Comparison of ENCODE assay signal across 8 cellular contexts in genomic region chr3:45035441-45036301, GRCh38. TPM values are rescaled to one million over a fixed set of nuclear protein-coding genes. Genes with fewer than 3 reads are reported as not detected.
DNase-seq lines count a peak whose midpoint lies in the region; ATAC-seq and TF ChIP-seq lines count a peak whose summit lies in the region.

No MANE protein-coding gene starts in this region.

- H3K4me3 ChIP-seq in HUES6 (ENCODE audit: low read depth, low read length) (peak overlapping the region; percentile 48), gastrocnemius medialis (peak overlapping the region in 3 of 4 donors; percentile 6 to 21 (median 6))

- ATAC-seq in left ventricle myocardium superior (peak; percentile 52), gastrocnemius medialis (no peak), HG03457 (IDR thresholded peaks at IDR 0.05; ENCODE audit: unreplicated experiment) (no peak), HG02970 (IDR thresholded peaks at IDR 0.05; ENCODE audit: low FRiP score, unreplicated experiment) (no peak)

- TF ChIP-seq CTCF in gastrocnemius medialis (IDR thresholded peaks at IDR 0.05 in 4 of 5, conservative IDR thresholded peaks at IDR 0.05 in 1 of 5): no peak

- no peaks in the 10 kb centered on the region for H3K9me3 ChIP-seq in HUES6 (ENCODE audit: control insufficient read depth, insufficient read depth, low read depth, low read length)
- no peaks in the 10 kb centered on the region for H3K9me3 ChIP-seq in gastrocnemius medialis

- no peak overlapping the region for H3K27ac ChIP-seq in HUES6 (ENCODE audit: low read depth, low read length)
- H3K27ac ChIP-seq in gastrocnemius medialis: peak overlapping the region; percentile 15 to 54 (median 32)

- no peak overlapping the region for H3K9ac ChIP-seq in HUES6 (ENCODE audit: low read length)

- intact Hi-C loops in left ventricle myocardium superior (cut with micrococcal nuclease): no loop called here
- intact Hi-C loops in gastrocnemius medialis (cut with DNase I; ENCODE audit: low total_unique reads): loop anchor here (5.0 to 10.0 kb wide), 4 partner anchors 77 to 629 kb away; no protein-coding TSS in a partner anchor

- in situ Hi-C loops in gastrocnemius medialis (cut with MboI; ENCODE audit: low sequenced_read_pairs in 4 of 4): loop anchor here (5.0 to 25.0 kb wide), 4 partner anchors 177 to 627 kb away; no protein-coding TSS in a partner anchor

- H3K27me3 ChIP-seq in HUES6 (ENCODE audit: control insufficient read depth, insufficient read depth, low read length) (peaks cover 50% of the 10 kb centered on the region), gastrocnemius medialis (no peaks in the 10 kb centered on the region)

- DNase-seq in activated naive CD4-positive, alpha-beta T cell treated with anti-CD3 and anti-CD28 coated beads, Interleukin-2, amount 50 U/mL, for 16 hours: peak; percentile 41
- DNase-seq in left ventricle myocardium superior (peak; percentile 64), gastrocnemius medialis (no peak), NCI-H345 (lab: John Stamatoyannopoulos, UW) (no peak), NCI-H1436 treated with DMSO at 0.1 percent for 48 hours (lab: John Stamatoyannopoulos, UW) (no peak)

- H3K36me3 ChIP-seq in HUES6 (ENCODE audit: control insufficient read depth, insufficient read depth, low read length): no peaks in the 10 kb centered on the region
- no peaks in the 10 kb centered on the region for H3K36me3 ChIP-seq in gastrocnemius medialis

- H3K4me1 ChIP-seq in HUES6 (ENCODE audit: control insufficient read depth, insufficient read depth, low read length): peaks cover 15% of the 10 kb centered on the region; the same call in 1 of the 2 replicates
- H3K4me1 ChIP-seq in gastrocnemius medialis: peaks cover 0 to 10% of the 10 kb centered on the region in 2 donors

- no peak for TF ChIP-seq POLR2A in gastrocnemius medialis (IDR thresholded peaks at IDR 0.05)

RNA-seq across cellular contexts. Expression of gene CLEC3B, which starts 9.6 kb away (rescaled TPM):
- total RNA-seq in left ventricle myocardium superior: 68.0 TPM
- 10 to 100 TPM; 14.5 to 23.4 (median 20.7) TPM for total RNA-seq in gastrocnemius medialis

RNA-seq across cellular contexts. Expression of gene EXOSC7, which starts 59.6 kb away (rescaled TPM):
- total RNA-seq in left ventricle myocardium superior (25.0 TPM), gastrocnemius medialis (10 to 100 TPM; 57.4 to 80.3 (median 60.9) TPM)

RNA-seq across cellular contexts. Expression of gene ZDHHC3, which starts 59.7 kb away (rescaled TPM):
- total RNA-seq in left ventricle myocardium superior (39.1 TPM), gastrocnemius medialis (10 to 100 TPM; 66.2 to 90.5 (median 74.5) TPM)

Comparison
In these comparisons a context has a peak if more than half of its experiments do, and no peak if none do; other contexts are left out.
1. DNase-seq: peak in activated naive CD4-positive, alpha-beta T cell treated with anti-CD3 and anti-CD28 coated beads, Interleukin-2, amount 50 U/mL, for 16 hours (single experiment) and left ventricle myocardium superior (single experiment); none in gastrocnemius medialis (0 of 2), NCI-H345 (single experiment) and NCI-H1436 treated with DMSO at 0.1 percent for 48 hours (single experiment).